Comparison of ENCODE assay signal across 1 cellular context in genomic region chr6:12232339-12232738, GRCh38.
TF ChIP-seq lines count a peak whose summit lies in the region.

No MANE protein-coding gene starts in this region.

TF ChIP-seq in GM12878, 131 proteins besides CTCF, POLR2A, EP300 and RAD21 (continued from another document):
- TF ChIP-seq ATF2 (IDR thresholded peaks at IDR 0.05; ENCODE audit: low read length) (0 out of 2 replicates have a peak, but pooled peaks have one; percentile 21), POU2F2 (IDR thresholded peaks at IDR 0.05; ENCODE audit: borderline replicate concordance, low read depth, low read length) (0 out of 3 replicates have a peak, but pooled peaks have one; percentile 37), IKZF1 (conservative IDR thresholded peaks at IDR 0.05) (peak; percentile 49), EED (IDR thresholded peaks at IDR 0.05; ENCODE audit: low read depth) (peak; percentile 40; the same call in 1 of the 2 replicates), EZH2 (IDR thresholded peaks at IDR 0.05; ENCODE audit: borderline replicate concordance, control insufficient read depth, low read depth, low read length) (no peak), NFYA (IDR thresholded peaks at IDR 0.05; ENCODE audit: borderline replicate concordance, low read depth, low read length) (no peak), E2F8 (IDR thresholded peaks at IDR 0.05; ENCODE audit: low read depth, partially characterized antibody) (no peak), CBFB (IDR thresholded peaks at IDR 0.05; ENCODE audit: low read depth) (0 out of 2 replicates have a peak, but pooled peaks have one; percentile 43), ETV6 (conservative IDR thresholded peaks at IDR 0.05 in 1 of 2, IDR thresholded peaks at IDR 0.05 in 1 of 2; ENCODE audit: borderline replicate concordance in 1 of 2, low read depth in 1 of 2) (peak in 1 of 2 experiments; percentile 71; a peak in 2 of 4 replicates), MEF2A (IDR thresholded peaks at IDR 0.05; ENCODE audit: insufficient read depth, low read depth, low read length) (no peak), PKNOX1 (IDR thresholded peaks at IDR 0.05) (no peak), RCOR1 (conservative IDR thresholded peaks at IDR 0.05; ENCODE audit: low read depth, low read length) (no peak), RUNX3 (IDR thresholded peaks at IDR 0.05; ENCODE audit: low read length) (peak; percentile 93), KDM1A (IDR thresholded peaks at IDR 0.05; ENCODE audit: borderline replicate concordance) (no peak), ZNF217 (IDR thresholded peaks at IDR 0.05) (no peak), SIX5 (IDR thresholded peaks at IDR 0.05; ENCODE audit: low read depth, low read length, severe bottlenecking) (no peak), CHD2 (IDR thresholded peaks at IDR 0.05; ENCODE audit: borderline replicate concordance, low read depth, low read length) (no peak), TCF12 (IDR thresholded peaks at IDR 0.05; ENCODE audit: low read depth, low read length) (0 out of 2 replicates have a peak, but pooled peaks have one; percentile 43), NFIC (IDR thresholded peaks at IDR 0.05; ENCODE audit: low read depth, low read length) (peak; percentile 57; the same call in 1 of the 2 replicates), IKZF2 (IDR thresholded peaks at IDR 0.05) (peak in 1 of 2 experiments; percentile 10; a peak in 1 of 4 replicates), ATF3 (IDR thresholded peaks at IDR 0.05; ENCODE audit: borderline replicate concordance, extremely low read depth, low read depth, low read length) (no peak), SPI1 (IDR thresholded peaks at IDR 0.05; ENCODE audit: borderline replicate concordance, insufficient read depth, low read depth, low read length) (peak; percentile 74; the same call in 1 of the 2 replicates), CEBPB (IDR thresholded peaks at IDR 0.05; ENCODE audit: borderline replicate concordance in 1 of 2, low read depth in 2 of 2, low read length in 2 of 2) (no peak)
- TF ChIP-seq, protein P1, sequence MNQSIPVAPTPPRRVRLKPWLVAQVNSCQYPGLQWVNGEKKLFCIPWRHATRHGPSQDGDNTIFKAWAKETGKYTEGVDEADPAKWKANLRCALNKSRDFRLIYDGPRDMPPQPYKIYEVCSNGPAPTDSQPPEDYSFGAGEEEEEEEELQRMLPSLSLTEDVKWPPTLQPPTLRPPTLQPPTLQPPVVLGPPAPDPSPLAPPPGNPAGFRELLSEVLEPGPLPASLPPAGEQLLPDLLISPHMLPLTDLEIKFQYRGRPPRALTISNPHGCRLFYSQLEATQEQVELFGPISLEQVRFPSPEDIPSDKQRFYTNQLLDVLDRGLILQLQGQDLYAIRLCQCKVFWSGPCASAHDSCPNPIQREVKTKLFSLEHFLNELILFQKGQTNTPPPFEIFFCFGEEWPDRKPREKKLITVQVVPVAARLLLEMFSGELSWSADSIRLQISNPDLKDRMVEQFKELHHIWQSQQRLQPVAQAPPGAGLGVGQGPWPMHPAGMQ (IDR thresholded peaks at IDR 0.05; ENCODE audit: borderline replicate concordance) = no peak
- TF ChIP-seq, protein P2, sequence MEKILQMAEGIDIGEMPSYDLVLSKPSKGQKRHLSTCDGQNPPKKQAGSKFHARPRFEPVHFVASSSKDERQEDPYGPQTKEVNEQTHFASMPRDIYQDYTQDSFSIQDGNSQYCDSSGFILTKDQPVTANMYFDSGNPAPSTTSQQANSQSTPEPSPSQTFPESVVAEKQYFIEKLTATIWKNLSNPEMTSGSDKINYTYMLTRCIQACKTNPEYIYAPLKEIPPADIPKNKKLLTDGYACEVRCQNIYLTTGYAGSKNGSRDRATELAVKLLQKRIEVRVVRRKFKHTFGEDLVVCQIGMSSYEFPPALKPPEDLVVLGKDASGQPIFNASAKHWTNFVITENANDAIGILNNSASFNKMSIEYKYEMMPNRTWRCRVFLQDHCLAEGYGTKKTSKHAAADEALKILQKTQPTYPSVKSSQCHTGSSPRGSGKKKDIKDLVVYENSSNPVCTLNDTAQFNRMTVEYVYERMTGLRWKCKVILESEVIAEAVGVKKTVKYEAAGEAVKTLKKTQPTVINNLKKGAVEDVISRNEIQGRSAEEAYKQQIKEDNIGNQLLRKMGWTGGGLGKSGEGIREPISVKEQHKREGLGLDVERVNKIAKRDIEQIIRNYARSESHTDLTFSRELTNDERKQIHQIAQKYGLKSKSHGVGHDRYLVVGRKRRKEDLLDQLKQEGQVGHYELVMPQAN (conservative IDR thresholded peaks at IDR 0.05) = no peak
- TF ChIP-seq, protein P3, sequence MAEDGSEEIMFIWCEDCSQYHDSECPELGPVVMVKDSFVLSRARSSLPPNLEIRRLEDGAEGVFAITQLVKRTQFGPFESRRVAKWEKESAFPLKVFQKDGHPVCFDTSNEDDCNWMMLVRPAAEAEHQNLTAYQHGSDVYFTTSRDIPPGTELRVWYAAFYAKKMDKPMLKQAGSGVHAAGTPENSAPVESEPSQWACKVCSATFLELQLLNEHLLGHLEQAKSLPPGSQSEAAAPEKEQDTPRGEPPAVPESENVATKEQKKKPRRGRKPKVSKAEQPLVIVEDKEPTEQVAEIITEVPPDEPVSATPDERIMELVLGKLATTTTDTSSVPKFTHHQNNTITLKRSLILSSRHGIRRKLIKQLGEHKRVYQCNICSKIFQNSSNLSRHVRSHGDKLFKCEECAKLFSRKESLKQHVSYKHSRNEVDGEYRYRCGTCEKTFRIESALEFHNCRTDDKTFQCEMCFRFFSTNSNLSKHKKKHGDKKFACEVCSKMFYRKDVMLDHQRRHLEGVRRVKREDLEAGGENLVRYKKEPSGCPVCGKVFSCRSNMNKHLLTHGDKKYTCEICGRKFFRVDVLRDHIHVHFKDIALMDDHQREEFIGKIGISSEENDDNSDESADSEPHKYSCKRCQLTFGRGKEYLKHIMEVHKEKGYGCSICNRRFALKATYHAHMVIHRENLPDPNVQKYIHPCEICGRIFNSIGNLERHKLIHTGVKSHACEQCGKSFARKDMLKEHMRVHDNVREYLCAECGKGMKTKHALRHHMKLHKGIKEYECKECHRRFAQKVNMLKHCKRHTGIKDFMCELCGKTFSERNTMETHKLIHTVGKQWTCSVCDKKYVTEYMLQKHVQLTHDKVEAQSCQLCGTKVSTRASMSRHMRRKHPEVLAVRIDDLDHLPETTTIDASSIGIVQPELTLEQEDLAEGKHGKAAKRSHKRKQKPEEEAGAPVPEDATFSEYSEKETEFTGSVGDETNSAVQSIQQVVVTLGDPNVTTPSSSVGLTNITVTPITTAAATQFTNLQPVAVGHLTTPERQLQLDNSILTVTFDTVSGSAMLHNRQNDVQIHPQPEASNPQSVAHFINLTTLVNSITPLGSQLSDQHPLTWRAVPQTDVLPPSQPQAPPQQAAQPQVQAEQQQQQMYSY (CRISPR knock-in tag; IDR thresholded peaks at IDR 0.05) = no peak
